ENCODE assay signal across 8 cellular contexts in the genomic region with DNA sequence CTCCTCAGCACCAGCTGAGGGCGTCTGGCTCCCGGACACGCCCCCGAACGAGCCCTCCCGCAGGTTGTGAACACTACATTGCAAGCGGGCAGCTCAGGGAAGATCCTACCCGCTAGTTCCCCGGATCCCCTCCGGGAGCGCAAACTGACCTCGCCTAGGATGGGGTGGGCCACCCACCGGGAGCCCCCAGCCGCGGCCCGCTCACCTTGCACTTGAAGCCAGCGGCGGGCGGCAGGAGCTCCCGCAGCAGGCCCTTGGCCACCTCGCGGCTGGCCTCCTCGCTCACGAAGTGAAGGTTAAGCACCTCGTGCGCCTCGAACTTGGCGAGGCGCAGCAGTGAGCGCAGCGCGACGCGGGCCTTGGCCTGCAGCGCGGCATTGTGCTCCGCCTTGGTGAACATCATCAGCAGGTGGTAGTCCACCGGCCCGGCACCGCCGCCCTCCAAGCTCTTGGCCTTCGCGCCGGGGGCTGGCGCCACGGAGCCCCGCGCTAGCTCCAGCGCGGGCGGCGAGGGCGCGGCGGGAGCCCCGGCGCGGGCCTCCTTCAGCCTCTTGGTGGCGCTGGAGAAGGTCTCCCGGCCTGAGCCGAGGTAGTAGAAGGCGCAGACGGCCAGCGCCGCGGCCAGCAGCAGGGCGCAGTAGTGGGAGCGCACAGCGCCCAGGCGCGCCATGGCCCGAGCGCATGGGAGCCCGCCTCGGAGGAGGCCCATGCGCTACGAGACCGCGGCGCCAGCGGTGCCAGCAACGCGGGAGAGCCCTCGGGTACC. TPM values are rescaled to one million over a fixed set of nuclear protein-coding genes. Genes with fewer than 3 reads are reported as not detected.
DNase-seq lines count a peak whose midpoint lies in the region; ATAC-seq and TF ChIP-seq lines count a peak whose summit lies in the region.

No MANE protein-coding gene starts in this region.

- H3K9me2 ChIP-seq in DOHH2 (replicated peaks; ENCODE audit: control insufficient read depth, low read length): no peaks in the 10 kb centered on the region

- H3K4me1 ChIP-seq in DOHH2 (ENCODE audit: control insufficient read depth, low read length) (peaks cover 22% of the 10 kb centered on the region), ovary (ENCODE audit: insufficient read depth) (peaks cover 1% of the 10 kb centered on the region)

- peak; percentile 65 for ATAC-seq in GM21381 (IDR thresholded peaks at IDR 0.05; ENCODE audit: unreplicated experiment)

- H3K9me3 ChIP-seq in DOHH2 (ENCODE audit: control insufficient read depth, insufficient read depth, low read length) (no peaks in the 10 kb centered on the region), ovary (no peaks in the 10 kb centered on the region)

- peaks cover 19% of the 10 kb centered on the region; the same call in 1 of the 2 replicates for H3K36me3 ChIP-seq in DOHH2 (ENCODE audit: control insufficient read depth, low read length)
- H3K36me3 ChIP-seq in ovary: no peaks in the 10 kb centered on the region

- peak; percentile 52 for DNase-seq in HS-27A (ENCODE audit: low read depth)
- DNase-seq in NOMO-1 treated with dmso at 0.1 percent for 144 hours (lab: John Stamatoyannopoulos, UW; ENCODE audit: unreplicated experiment): peak; percentile 88
- peak in 3 of 4 experiments; percentile 62 to 73 (median 63) for DNase-seq in activated naive CD4-positive, alpha-beta T cell (lab: John Stamatoyannopoulos, UW)
- peak in 34 of 42 donors; percentile 17 to 86 (median 72) for DNase-seq in head of caudate nucleus
- peak; percentile 60 to 74 (median 61) for DNase-seq in ovary
- no peak for DNase-seq in OCI-M2 (lab: John Stamatoyannopoulos, UW; ENCODE audit: unreplicated experiment)

- H3K27me3 ChIP-seq in DOHH2 (ENCODE audit: control insufficient read depth, low read length) (no peaks in the 10 kb centered on the region), ovary (no peaks in the 10 kb centered on the region)

- no peak for TF ChIP-seq EP300 in ovary (IDR thresholded peaks at IDR 0.05)

- H3K27ac ChIP-seq in DOHH2 (ENCODE audit: low read depth, low read length): peak overlapping the region; percentile 60; the same call in 1 of the 2 replicates
- peak overlapping the region; percentile 35 to 74 for H3K27ac ChIP-seq in ovary

- peak; percentile 63 for TF ChIP-seq CTCF in DOHH2 (IDR thresholded peaks at IDR 0.05; ENCODE audit: low read depth, low read length, poor library complexity, severe bottlenecking)
- peak; percentile 51 to 82 (median 72) for TF ChIP-seq CTCF in ovary (IDR thresholded peaks at IDR 0.05)

- H3K4me2 ChIP-seq in DOHH2 (ENCODE audit: low read length): peak overlapping the region; percentile 85

- peaks cover 13% of the 10 kb centered on the region for H4K20me1 ChIP-seq in DOHH2 (ENCODE audit: control insufficient read depth, insufficient read depth, low read depth, low read length)

- H3K4me3 ChIP-seq in DOHH2 (ENCODE audit: low read length) (peak overlapping the region; percentile 80), ovary (peak overlapping the region; percentile 73)

- intact Hi-C loops in head of caudate nucleus (cut with DNase I): loop anchor here (2.0 to 5.0 kb wide), 2 partner anchors 172 to 250 kb away; partner anchors contain the start of gene ACAP2
- intact Hi-C loops in ovary (cut with DNase I): loop anchor here (2.0 to 5.0 kb wide), 2 partner anchors 252 kb away; no protein-coding TSS in a partner anchor

- peak; percentile 27 for TF ChIP-seq POLR2A in ovary (IDR thresholded peaks at IDR 0.05)

- WGBS in ovary, 3 donors: 0% methylated on average over 39 to 84 of the region's 84 CpGs

- peaks cover 38% of the 10 kb centered on the region for H3K79me2 ChIP-seq in DOHH2 (ENCODE audit: control insufficient read depth, low read length)

- peaks cover 13% of the 10 kb centered on the region; the same call in 1 of the 2 replicates for H3F3A ChIP-seq in DOHH2 (ENCODE audit: control insufficient read depth, insufficient read depth)

RNA-seq across cellular contexts. Expression of gene XXYLT1, which starts 0.4 kb away (rescaled TPM):
- total RNA-seq in ovary: 10 to 100 TPM in 4 of 7 donors, 1 to 10 TPM in 3; 7.3 to 13.6 (median 10.2) TPM
- 10 to 100 TPM in 1 of 2 donors, 1 to 10 TPM in 1; 5.6 to 10.6 TPM for polyA plus RNA-seq in ovary
